In genomic region chr1:203039609-203040517, GRCh38 we compare ENCODE assay signal across 9 cellular contexts. TPM values are rescaled to one million over a fixed set of nuclear protein-coding genes. Genes with fewer than 3 reads are reported as not detected.
DNase-seq lines count a peak whose midpoint lies in the region; FAIRE-seq and TF ChIP-seq lines count a peak whose summit lies in the region.
"Had no signal": no experiment of that assay in that cellular context is flagged by ENCODE, and none has a peak within 500 bp of the region (broad histone marks: within the 10 kb centered on the region; RNA-seq: fewer than 3 reads in every experiment).

No MANE protein-coding gene starts in this region.

- no peak overlapping the region for H3K18ac ChIP-seq in neuronal stem cell (ENCODE audit: low read length)

- no peak for FAIRE-seq in small intestine (lab: Jason Lieb, UNC)

- TF ChIP-seq CTCF in AG04450 (IDR thresholded peaks at IDR 0.05; ENCODE audit: low read depth, low read length), result peak; percentile 34
- TF ChIP-seq CTCF in GM12875 (IDR thresholded peaks at IDR 0.05; ENCODE audit: borderline replicate concordance, insufficient read depth, low read depth, low read length), result peak; percentile 21; the same call in 1 of the 2 replicates
- peak in 1 of 2 donors; percentile 43 for TF ChIP-seq CTCF in right atrium auricular region (IDR thresholded peaks at IDR 0.05)

- H3K4ac ChIP-seq in neuronal stem cell (ENCODE audit: low read length), result no peak overlapping the region

- H3K36me3 ChIP-seq in right atrium auricular region, result no peaks in the 10 kb centered on the region
- no peaks in the 10 kb centered on the region for H3K36me3 ChIP-seq in small intestine (ENCODE audit: control insufficient read depth in 2 of 2, insufficient read depth in 2 of 2, low read length in 2 of 2)
- H3K36me3 ChIP-seq in neuronal stem cell (replicated peaks in 1 of 2; ENCODE audit: control insufficient read depth in 2 of 2, insufficient read depth in 2 of 2, low read length in 2 of 2), result no peaks in the 10 kb centered on the region

- no peak overlapping the region for H4K8ac ChIP-seq in neuronal stem cell (ENCODE audit: low read depth, low read length)

- no peaks in the 10 kb centered on the region for H3K79me1 ChIP-seq in neuronal stem cell (ENCODE audit: low read depth, low read length)

- H3K14ac ChIP-seq in neuronal stem cell (ENCODE audit: low read length), result no peak overlapping the region

- H2BK5ac ChIP-seq in neuronal stem cell (ENCODE audit: low read length), result no peak overlapping the region

- H3K4me2 ChIP-seq in neuronal stem cell (ENCODE audit: insufficient read depth, low read length, poor library complexity, severe bottlenecking), result no peak overlapping the region

- H4K91ac ChIP-seq in neuronal stem cell (ENCODE audit: low read depth, low read length, poor library complexity), result no peak overlapping the region

- no peak overlapping the region for H2AK5ac ChIP-seq in neuronal stem cell (ENCODE audit: low read depth, low read length)

- no peak overlapping the region for H3K27ac ChIP-seq in AG04450 (ENCODE audit: low read depth, low read length)
- H3K27ac ChIP-seq in right atrium auricular region, result peak overlapping the region; percentile 26 to 65
- no peak overlapping the region for H3K27ac ChIP-seq in small intestine (ENCODE audit: low read depth in 1 of 2, low read length in 1 of 2)
- no peak overlapping the region for H3K27ac ChIP-seq in neuronal stem cell (replicated peaks; ENCODE audit: low read length)

- no peak overlapping the region for H2BK15ac ChIP-seq in neuronal stem cell (ENCODE audit: low read length)

- POLR2A ChIA-PET in AG04450 (lab: Yijun Ruan, JAX), result interaction anchor here (0.8 to 0.9 kb wide), 3 partner anchors 16 to 178 kb away, joined by 3 to 4 read pairs (median 4); no protein-coding TSS in a partner anchor

- no peak overlapping the region for H3K9ac ChIP-seq in neuronal stem cell (ENCODE audit: low read depth, low read length, poor library complexity)

- H3K4me1 ChIP-seq in right atrium auricular region (peaks cover 0 to 55% of the 10 kb centered on the region in 2 donors), small intestine (ENCODE audit: control insufficient read depth in 2 of 2, insufficient read depth in 1 of 2, low read depth in 1 of 2, low read length in 1 of 2) (no peaks in the 10 kb centered on the region), neuronal stem cell (ENCODE audit: control insufficient read depth in 2 of 2, insufficient read depth in 1 of 2, low read depth in 1 of 2, low read length in 2 of 2) (no peaks in the 10 kb centered on the region)

- DNase-seq in AG04450 (ENCODE audit: low read depth, low spot score) (no peak), RPMI8226 (peak; percentile 18), right atrium auricular region (ENCODE audit: low spot score) (no peak), small intestine (no peak), dedifferentiated amniotic fluid mesenchymal stem cell (ENCODE audit: extremely low spot score) (no peak), neuronal stem cell (ENCODE audit: low spot score) (no peak)
- no peak for DNase-seq in activated CD8-positive, alpha-beta memory T cell treated with anti-CD3 and anti-CD28 coated beads, Interleukin-2, amount 50 U/mL, for 48 hours

- WGBS in small intestine, 3 donors, result 47 to 54% (median 52%) methylated on average over 11 of the region's 11 CpGs
- WGBS in neuronal stem cell (ENCODE audit: extremely low coverage in 2 of 2, insufficient read length in 2 of 2, insufficient replicate concordance in 1 of 2), 2 donors, result no CpG with 5 or more reads among the region's 11 CpGs

- peaks cover 4% of the 10 kb centered on the region for H3K27me3 ChIP-seq in AG04450 (ENCODE audit: control insufficient read depth, insufficient read depth, low read length)
- H3K27me3 ChIP-seq in right atrium auricular region, result no peaks in the 10 kb centered on the region
- H3K27me3 ChIP-seq in small intestine (ENCODE audit: control insufficient read depth in 2 of 2, insufficient read depth in 2 of 2, low read length in 2 of 2), result no peaks in the 10 kb centered on the region
- H3K27me3 ChIP-seq in neuronal stem cell (ENCODE audit: control insufficient read depth in 3 of 3, insufficient read depth in 3 of 3, low read depth in 1 of 3, low read length in 3 of 3), result peaks cover 0 to 52% (median 0%) of the 10 kb centered on the region in 3 experiments

- H2AFZ ChIP-seq in neuronal stem cell (ENCODE audit: low read length), result no peak overlapping the region

- no peak overlapping the region for H3K4me3 ChIP-seq in AG04450 (ENCODE audit: low read depth, low read length)
- H3K4me3 ChIP-seq in GM12875 (ENCODE audit: low read depth, low read length), result no peak overlapping the region
- no peak overlapping the region for H3K4me3 ChIP-seq in right atrium auricular region
- H3K4me3 ChIP-seq in small intestine (ENCODE audit: low read depth in 1 of 2, low read length in 2 of 2), result no peak overlapping the region
- no peak overlapping the region for H3K4me3 ChIP-seq in neuronal stem cell (ENCODE audit: low read length in 2 of 2)

- H2BK120ac ChIP-seq in neuronal stem cell (ENCODE audit: low read depth, low read length), result no peak overlapping the region

- H3K9me3 ChIP-seq in AG04450 (ENCODE audit: control insufficient read depth, insufficient read depth, low read length) (no peaks in the 10 kb centered on the region; the same call in 1 of the 2 replicates), right atrium auricular region (no peaks in the 10 kb centered on the region), small intestine (ENCODE audit: control insufficient read depth, low read depth) (no peaks in the 10 kb centered on the region), neuronal stem cell (replicated peaks in 1 of 2; ENCODE audit: control insufficient read depth in 2 of 2, insufficient read depth in 1 of 2, low read depth in 1 of 2, low read length in 2 of 2) (no peaks in the 10 kb centered on the region)

- CTCF ChIA-PET in AG04450 (lab: Charles Lee), result interaction anchor here (0.6 to 19.9 kb wide), 45 partner anchors 9 to 303 kb away, joined by 3 to 340 read pairs (median 5); partner anchors contain the start of genes ADORA1, MYBPH and PPFIA4

- no peak overlapping the region for H2BK12ac ChIP-seq in neuronal stem cell (ENCODE audit: low read length)

- H3K23ac ChIP-seq in neuronal stem cell (ENCODE audit: low read depth, low read length, poor library complexity), result no peak overlapping the region

RNA-seq across cellular contexts. Expression of gene PPFIA4, which starts 13.6 kb away (rescaled TPM):
- polyA plus RNA-seq in AG04450 (2011; rRNA removed) (0.82 and 1.5 TPM in 2 replicates), small intestine (under 1 TPM in 2 of 3 donors, not detected in 1; 0.27 to 0.54 TPM)
- polyA minus RNA-seq in AG04450 (2011; rRNA and poly(A)+ RNA removed), result 1.6 and 3.0 TPM in 2 replicates
- total RNA-seq in right atrium auricular region, result 10 to 100 TPM; 16.3 to 19.2 TPM
- 2.6 TPM for polyA plus RNA-seq in neuronal stem cell (2013, experiment 1 of 2)
- 2.8 TPM for polyA plus RNA-seq in neuronal stem cell (2013, experiment 2 of 2)

RNA-seq across cellular contexts. Expression of gene TMEM183A, which starts 32.7 kb away (rescaled TPM):
- 91.5 and 93.4 TPM in 2 replicates for polyA plus RNA-seq in AG04450 (2011; rRNA removed)
- polyA minus RNA-seq in AG04450 (2011; rRNA and poly(A)+ RNA removed), result 91.5 and 111 TPM in 2 replicates
- 10 to 100 TPM; 29.6 to 39.1 TPM for total RNA-seq in right atrium auricular region
- 10 to 100 TPM; 58.9 to 80.4 (median 71.6) TPM for polyA plus RNA-seq in small intestine
- polyA plus RNA-seq in neuronal stem cell (2013, experiment 1 of 2), result 63.8 TPM
- 62.6 TPM for polyA plus RNA-seq in neuronal stem cell (2013, experiment 2 of 2)

RNA-seq across cellular contexts. Expression of gene MYOG, which starts 45.9 kb away (rescaled TPM):
- not detected in 2 replicates for polyA plus RNA-seq in AG04450 (2011; rRNA removed)
- not detected in 2 replicates for polyA minus RNA-seq in AG04450 (2011; rRNA and poly(A)+ RNA removed)
- total RNA-seq in right atrium auricular region, result not detected
- not detected for polyA plus RNA-seq in small intestine
- polyA plus RNA-seq in neuronal stem cell (2013, experiment 1 of 2), result 0.04 TPM
- 0.06 TPM for polyA plus RNA-seq in neuronal stem cell (2013, experiment 2 of 2)
- total RNA-seq: activated T-cell treated with anti-CD3 and anti-CD28 coated beads, Interleukin-2, amount 50 U/mL, for 4 hours had no signal

Comparison
In these comparisons a context has a peak if more than half of its experiments do, and no peak if none do; other contexts are left out.
1. H3K27ac ChIP-seq: peak in right atrium auricular region (2 of 2); none in AG04450 (single experiment), small intestine (0 of 2) and neuronal stem cell (single experiment).